Comparison of ENCODE assay signal across 16 cellular contexts in the genomic region with DNA sequence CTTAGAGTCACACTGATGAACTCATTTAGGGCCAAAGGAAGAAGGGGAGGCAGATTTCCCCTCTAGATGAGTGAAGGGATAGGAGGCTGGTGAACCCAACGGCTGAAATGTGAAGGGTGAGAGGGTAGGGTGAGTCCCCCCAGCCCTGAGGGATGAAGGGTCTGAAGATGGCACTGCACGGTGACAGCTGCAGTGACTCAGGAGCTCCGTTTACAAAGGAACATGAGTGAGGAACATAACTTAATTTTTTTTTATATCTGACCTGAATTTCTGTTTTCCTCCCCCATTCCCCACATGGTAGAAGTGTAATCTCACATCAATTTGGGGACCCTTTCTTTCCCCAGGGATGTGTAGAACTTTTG. TPM values are rescaled to one million over a fixed set of nuclear protein-coding genes. Genes with fewer than 3 reads are reported as not detected.
DNase-seq lines count a peak whose midpoint lies in the region; ATAC-seq and TF ChIP-seq lines count a peak whose summit lies in the region.
"Had no signal": no experiment of that assay in that cellular context is flagged by ENCODE, and none has a peak within 500 bp of the region (broad histone marks: within the 10 kb centered on the region; RNA-seq: fewer than 3 reads in every experiment).

No MANE protein-coding gene starts in this region.

- no peaks in the 10 kb centered on the region for H3K79me1 ChIP-seq in H9 (ENCODE audit: insufficient read depth, low read depth, low read length, poor library complexity, severe bottlenecking)

- no peak for TF ChIP-seq CTCF in H9 (conservative IDR thresholded peaks at IDR 0.05)
- no peak for TF ChIP-seq CTCF in mammary epithelial cell (conservative IDR thresholded peaks at IDR 0.05 in 1 of 2, IDR thresholded peaks at IDR 0.05 in 1 of 2; ENCODE audit: extremely low read depth in 1 of 2, insufficient read depth in 1 of 2, low read depth in 1 of 2, low read length in 2 of 2)
- no peak for TF ChIP-seq CTCF in lung (IDR thresholded peaks at IDR 0.05; ENCODE audit: control extremely low read depth, extremely low read depth)
- no peak for TF ChIP-seq CTCF in stomach (IDR thresholded peaks at IDR 0.05)

- no peak overlapping the region for H4K5ac ChIP-seq in H9 (ENCODE audit: insufficient read length, low read depth, low read length)

- no peaks in the 10 kb centered on the region for H3K23me2 ChIP-seq in H9 (ENCODE audit: insufficient read length, low read depth, low read length, poor library complexity, severe bottlenecking)

- no peak overlapping the region for H4K8ac ChIP-seq in H9 (replicated peaks; ENCODE audit: insufficient read length, low read depth, low read length)

- H3K4me3 ChIP-seq in mammary epithelial cell (replicated peaks in 1 of 3; ENCODE audit: insufficient read depth in 1 of 3, low read depth in 2 of 3, low read length in 3 of 3) (no peak overlapping the region), lung (no peak overlapping the region), stomach (no peak overlapping the region)

- H3K23ac ChIP-seq in H9 (ENCODE audit: insufficient read length, low read depth, low read length), result no peak overlapping the region

- dilution Hi-C loops in mammary epithelial cell (cut with HindIII; ENCODE audit: low sequenced_read_pairs), result no loop called here

- H3K4me2 ChIP-seq in H9 (ENCODE audit: insufficient read depth, insufficient read length, low read length) (no peak overlapping the region), mammary epithelial cell (ENCODE audit: insufficient read depth, low read depth, low read length) (peak overlapping the region; percentile 38)

- no peak overlapping the region for H2BK20ac ChIP-seq in H9 (ENCODE audit: low read depth, low read length, poor library complexity, severe bottlenecking)

- H4K91ac ChIP-seq in H9 (ENCODE audit: insufficient read length, low read depth, low read length), result no peak overlapping the region

- H3K36me3 Mint-ChIP-seq in H9 (ENCODE audit: insufficient read depth in 1 of 3, low read depth in 3 of 3), result peaks cover 11 to 27% (median 21%) of the 10 kb centered on the region in 3 experiments
- H3K36me3 Mint-ChIP-seq: activated CD4-positive, alpha-beta memory T cell treated with anti-CD3 and anti-CD28 coated beads for 36 hours; activated naive CD4-positive, alpha-beta T cell treated with anti-CD3 and anti-CD28 coated beads, Interleukin-2, amount 50 U/mL, for 24 hours; memory B cell had no signal

- H2AFZ ChIP-seq in H9 (ENCODE audit: low read length) (no peak overlapping the region), mammary epithelial cell (ENCODE audit: low read depth, low read length) (no peak overlapping the region)

- in situ Hi-C loops in mammary epithelial cell (cut with MboI; ENCODE audit: low sequenced_read_pairs in 2 of 2), result no loop called here

- H2BK120ac ChIP-seq in H9 (ENCODE audit: low read depth, low read length, poor library complexity, severe bottlenecking), result no peak overlapping the region

- BruUV-seq in mammary epithelial cell (replicated peaks; lab: Mats Ljungman, UMichigan), result no TSS peak

- H3K9me3 ChIP-seq in H9 (ENCODE audit: control insufficient read depth, low read depth, low read length), result no peaks in the 10 kb centered on the region
- H3K9me3 ChIP-seq in mammary epithelial cell (replicated peaks; ENCODE audit: insufficient read depth, low read length), result no peaks in the 10 kb centered on the region
- no peaks in the 10 kb centered on the region for H3K9me3 ChIP-seq in lung (ENCODE audit: control insufficient read depth in 2 of 2, insufficient read depth in 1 of 2, low read length in 1 of 2)
- H3K9me3 ChIP-seq in stomach, result no peaks in the 10 kb centered on the region

- no peak overlapping the region for H3K18ac ChIP-seq in H9 (ENCODE audit: insufficient read length, low read depth, low read length)

- H3K79me2 ChIP-seq in H9 (ENCODE audit: insufficient read depth, low read length) (no peaks in the 10 kb centered on the region), mammary epithelial cell (ENCODE audit: insufficient read depth, low read length) (peaks cover 39% of the 10 kb centered on the region)

- H4K20me1 ChIP-seq in H9 (ENCODE audit: control insufficient read depth, insufficient read depth, insufficient read length) (no peaks in the 10 kb centered on the region), mammary epithelial cell (ENCODE audit: insufficient read depth, low read length) (no peaks in the 10 kb centered on the region)

- H3K27me3 Mint-ChIP-seq in H9 (ENCODE audit: low read depth), result no peaks in the 10 kb centered on the region
- H3K27me3 Mint-ChIP-seq: activated CD4-positive, alpha-beta memory T cell treated with anti-CD3 and anti-CD28 coated beads for 36 hours; activated naive CD4-positive, alpha-beta T cell treated with anti-CD3 and anti-CD28 coated beads, Interleukin-2, amount 50 U/mL, for 24 hours; dendritic cell treated with granulocyte-macrophage colony-stimulating factor and Interleukin-4, amounts not matched to agents 40 ng/mL and 50 ng/mL, for 4 days had no signal

- H3K9me3 Mint-ChIP-seq in H9, result no peaks in the 10 kb centered on the region
- H3K9me3 Mint-ChIP-seq: activated CD4-positive, alpha-beta memory T cell treated with anti-CD3 and anti-CD28 coated beads for 36 hours; activated naive CD4-positive, alpha-beta T cell treated with anti-CD3 and anti-CD28 coated beads, Interleukin-2, amount 50 U/mL, for 24 hours; dendritic cell treated with granulocyte-macrophage colony-stimulating factor and Interleukin-4, amounts not matched to agents 40 ng/mL and 50 ng/mL, for 4 days; memory B cell had no signal

- WGBS in H9 (ENCODE audit: extremely low coverage, insufficient read length, low lambda C conversion rate), result no CpG with 5 or more reads among the region's 3 CpGs
- 72% methylated on average over 3 of the region's 3 CpGs for WGBS in mammary epithelial cell (ENCODE audit: low coverage, missing lambda C conversion rate)
- WGBS in lung, 2 donors, result 68 to 79% methylated on average over 3 of the region's 3 CpGs
- WGBS in stomach, 5 donors, result 55 to 88% (median 78%) methylated on average over 3 of the region's 3 CpGs

- no peak overlapping the region for H3K14ac ChIP-seq in H9 (ENCODE audit: insufficient read depth, low read length)

- no peak overlapping the region for H2BK5ac ChIP-seq in H9 (ENCODE audit: insufficient read length, low read length)

- H3K27ac ChIP-seq in H9 (ENCODE audit: insufficient read length, low read depth, low read length) (no peak overlapping the region), mammary epithelial cell (ENCODE audit: insufficient read depth, low read depth, low read length) (peak overlapping the region; percentile 82), lung (ENCODE audit: low read depth in 1 of 2, low read length in 1 of 2) (peak overlapping the region; percentile 23 to 93), stomach (peak overlapping the region; percentile 62 to 88 (median 84))

- H2BK12ac ChIP-seq in H9 (ENCODE audit: insufficient read length, low read depth, low read length), result no peak overlapping the region

- CTCF ChIA-PET in mammary epithelial cell (lab: Charles Lee; ENCODE audit: low non-redundant PET), result interaction anchor here (1.3 kb wide), 1 partner anchor 14 kb away, joined by 4 read pairs; a partner anchor contains a TSS

- no peak overlapping the region for H2AK5ac ChIP-seq in H9 (ENCODE audit: insufficient read length, low read length)

- intact Hi-C loops in mammary epithelial cell (cut with micrococcal nuclease), result loop anchor here (10.0 kb wide), 1 partner anchor 457 kb away; a partner anchor contains a TSS
- intact Hi-C loops in stomach (cut with DNase I; ENCODE audit: low total_unique reads), result no loop called here

- ATAC-seq in lung (ENCODE audit: insufficient read depth, low FRiP score) (no peak), HG03565 (IDR thresholded peaks at IDR 0.05; ENCODE audit: unreplicated experiment) (no peak), GM21526 (IDR thresholded peaks at IDR 0.05; ENCODE audit: low FRiP score, unreplicated experiment) (no peak)

- H3K56ac ChIP-seq in H9 (ENCODE audit: insufficient read length, low read depth, low read length), result no peak overlapping the region

- H3K4me1 Mint-ChIP-seq in H9, result peaks cover 0 to 8% of the 10 kb centered on the region in 2 experiments; a peak in 1 of 4 replicates
- H3K4me1 Mint-ChIP-seq: activated naive CD4-positive, alpha-beta T cell treated with anti-CD3 and anti-CD28 coated beads, Interleukin-2, amount 50 U/mL, for 24 hours; memory B cell had no signal

- H3K4me3 Mint-ChIP-seq in H9, result no peak overlapping the region
- H3K4me3 Mint-ChIP-seq: activated CD4-positive, alpha-beta memory T cell treated with anti-CD3 and anti-CD28 coated beads for 36 hours; activated naive CD4-positive, alpha-beta T cell treated with anti-CD3 and anti-CD28 coated beads, Interleukin-2, amount 50 U/mL, for 24 hours; CD14-positive monocyte; dendritic cell treated with granulocyte-macrophage colony-stimulating factor and Interleukin-4, amounts not matched to agents 40 ng/mL and 50 ng/mL, for 4 days; memory B cell had no signal

- H2BK15ac ChIP-seq in H9 (ENCODE audit: low read depth, low read length), result no peak overlapping the region

- TF ChIP-seq POLR2A in stomach (IDR thresholded peaks at IDR 0.05), result no peak

- H3T11ph ChIP-seq in H9 (ENCODE audit: low read length), result no peak overlapping the region

- peak overlapping the region in 2 of 3 experiments; percentile 58 to 82; a peak in 3 of 7 replicates for H3K27ac Mint-ChIP-seq in H9
- H3K27ac Mint-ChIP-seq: activated CD4-positive, alpha-beta memory T cell treated with anti-CD3 and anti-CD28 coated beads for 36 hours; activated naive CD4-positive, alpha-beta T cell treated with anti-CD3 and anti-CD28 coated beads, Interleukin-2, amount 50 U/mL, for 24 hours; memory B cell had no signal

- no peak for TF ChIP-seq EP300 in stomach (IDR thresholded peaks at IDR 0.05)

- no peak overlapping the region for H3K4ac ChIP-seq in H9 (ENCODE audit: low read depth, low read length)

- no peak for DNase-seq in H9
- no peak for DNase-seq in mammary epithelial cell
- no peak for DNase-seq in lung (ENCODE audit: low spot score)
- DNase-seq in stomach, result no peak
- no peak for DNase-seq in OCI-M2 (lab: John Stamatoyannopoulos, UW; ENCODE audit: unreplicated experiment)
- no peak for DNase-seq in inferior parietal cortex (ENCODE audit: extremely low spot score)
- DNase-seq: activated CD4-positive, alpha-beta memory T cell treated with anti-CD3 and anti-CD28 coated beads for 36 hours; GF-D8; NCI-H2081 had no signal

- H3K27me3 ChIP-seq in H9 (ENCODE audit: insufficient read depth, low read length) (no peaks in the 10 kb centered on the region), mammary epithelial cell (ENCODE audit: insufficient read depth, low read length) (no peaks in the 10 kb centered on the region), lung (ENCODE audit: control insufficient read depth, insufficient read depth) (no peaks in the 10 kb centered on the region), stomach (no peaks in the 10 kb centered on the region)

- H3K36me3 ChIP-seq in mammary epithelial cell (ENCODE audit: insufficient read depth, low read length) (peaks cover 9% of the 10 kb centered on the region), lung (ENCODE audit: control insufficient read depth in 2 of 2, insufficient read depth in 2 of 2, low read length in 2 of 2) (peaks cover 0 to 26% of the 10 kb centered on the region in 2 donors), stomach (peaks cover 21 to 45% (median 28%) of the 10 kb centered on the region in 4 donors)

- H3K9ac ChIP-seq in H9 (ENCODE audit: extremely low read depth, insufficient read length, low read length), result no peak overlapping the region
- H3K9ac ChIP-seq in mammary epithelial cell (ENCODE audit: insufficient read depth, low read length), result peak overlapping the region; percentile 68

- H3K4me1 ChIP-seq in H9 (ENCODE audit: insufficient read depth, low read length), result 0 out of 2 replicates have a peak, but pooled peaks cover 2% of the 10 kb centered on the region
- H3K4me1 ChIP-seq in mammary epithelial cell (ENCODE audit: insufficient read depth, low read length), result peaks cover 54% of the 10 kb centered on the region
- peaks cover 0 to 25% of the 10 kb centered on the region in 2 donors for H3K4me1 ChIP-seq in lung (ENCODE audit: control insufficient read depth in 2 of 2, insufficient read depth in 2 of 2, low read length in 2 of 2)
- H3K4me1 ChIP-seq in stomach, result peaks cover 55 to 86% (median 83%) of the 10 kb centered on the region in 4 donors

RNA-seq across cellular contexts. Expression of a gene that starts 14.0 kb away (rescaled TPM):
- total RNA-seq in H9 (2021) (17.7 and 18.7 TPM in 2 replicates), mammary epithelial cell (10 to 100 TPM; 28.2 to 41.4 TPM), lung (10 to 100 TPM; 16.7 to 23.5 TPM), stomach (10 to 100 TPM; 12.5 to 36.8 (median 23.9) TPM)
- polyA plus RNA-seq in mammary epithelial cell (24.0 TPM), lung (10 to 100 TPM; 13.6 to 19.3 TPM), stomach (10 to 100 TPM; 11.0 to 15.6 (median 11.6) TPM)
- polyA minus RNA-seq in mammary epithelial cell, result 50.4 TPM

RNA-seq across cellular contexts. Expression of a gene that starts 21.7 kb away (rescaled TPM):
- total RNA-seq in H9 (2021) (97.9 and 106 TPM in 2 replicates), mammary epithelial cell (10 to 100 TPM; 46.5 to 62.8 TPM), lung (10 to 100 TPM; 34.2 to 66.8 TPM), stomach (100 to 1,000 TPM in 2 of 5 donors, 10 to 100 TPM in 2, 1 to 10 TPM in 1; 3.5 to 137 (median 39.8) TPM)
- polyA plus RNA-seq in mammary epithelial cell (113 TPM), lung (10 to 100 TPM; 73.4 to 78.4 TPM), stomach (10 to 100 TPM; 67.4 to 98.7 (median 80.7) TPM)
- 22.7 TPM for polyA minus RNA-seq in mammary epithelial cell

RNA-seq across cellular contexts. Expression of a gene that starts 36.2 kb away (rescaled TPM):
- total RNA-seq in H9 (2021) (29.8 and 32.7 TPM in 2 replicates), mammary epithelial cell (10 to 100 TPM; 16.5 to 21.5 TPM), lung (10 to 100 TPM; 19.1 to 22.9 TPM), stomach (10 to 100 TPM in 4 of 5 donors, 1 to 10 TPM in 1; 4.7 to 19.6 (median 15.1) TPM)
- polyA plus RNA-seq in mammary epithelial cell (20.3 TPM), lung (10 to 100 TPM; 19.3 to 24.6 TPM), stomach (10 to 100 TPM; 16.2 to 29.2 (median 24.3) TPM)
- 19.6 TPM for polyA minus RNA-seq in mammary epithelial cell

RNA-seq across cellular contexts. Expression of a gene that starts 50.9 kb away (rescaled TPM):
- 2.0 and 2.1 TPM in 2 replicates for total RNA-seq in H9 (2021)
- total RNA-seq in mammary epithelial cell, result 10 to 100 TPM in 1 of 2 donors, 1 to 10 TPM in 1; 3.6 to 28.5 TPM
- 5.9 TPM for polyA plus RNA-seq in mammary epithelial cell
- 15.3 TPM for polyA minus RNA-seq in mammary epithelial cell
- total RNA-seq in lung, result 10 to 100 TPM; 32.4 to 38.1 TPM
- polyA plus RNA-seq in lung, result 10 to 100 TPM in 1 of 2 donors, 1 to 10 TPM in 1; 8.5 to 16.0 TPM
- 10 to 100 TPM; 15.1 to 44.6 (median 28.1) TPM for total RNA-seq in stomach
- 10 to 100 TPM in 1 of 3 donors, 1 to 10 TPM in 2; 1.8 to 15.5 (median 3.1) TPM for polyA plus RNA-seq in stomach
- total RNA-seq: activated CD4-positive, alpha-beta memory T cell treated with anti-CD3 and anti-CD28 coated beads for 36 hours; T-helper 2 cell treated with Interferon-gamma antibody and Interleukin-4, amounts not matched to agents 100 ng/mL and 5 ng/mL, for 36 hours had no signal
- polyA plus RNA-seq: CD14-positive monocyte had no signal
